ENCODE assay signal across 1 cellular context in genomic region chr5:52994266-52994665, GRCh38.
TF ChIP-seq lines count a peak whose summit lies in the region.

No MANE protein-coding gene starts in this region.

TF ChIP-seq in SK-N-SH, 30 proteins besides CTCF, POLR2A, EP300 and RAD21 (continued from another document):
- TF ChIP-seq, protein P1, sequence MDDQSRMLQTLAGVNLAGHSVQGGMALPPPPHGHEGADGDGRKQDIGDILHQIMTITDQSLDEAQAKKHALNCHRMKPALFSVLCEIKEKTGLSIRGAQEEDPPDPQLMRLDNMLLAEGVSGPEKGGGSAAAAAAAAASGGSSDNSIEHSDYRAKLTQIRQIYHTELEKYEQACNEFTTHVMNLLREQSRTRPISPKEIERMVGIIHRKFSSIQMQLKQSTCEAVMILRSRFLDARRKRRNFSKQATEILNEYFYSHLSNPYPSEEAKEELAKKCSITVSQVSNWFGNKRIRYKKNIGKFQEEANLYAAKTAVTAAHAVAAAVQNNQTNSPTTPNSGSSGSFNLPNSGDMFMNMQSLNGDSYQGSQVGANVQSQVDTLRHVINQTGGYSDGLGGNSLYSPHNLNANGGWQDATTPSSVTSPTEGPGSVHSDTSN (IDR thresholded peaks at IDR 0.05) = no peak
- TF ChIP-seq SMC3 (IDR thresholded peaks at IDR 0.05; ENCODE audit: low read depth, low read length) (no peak), USF2 (IDR thresholded peaks at IDR 0.05; ENCODE audit: borderline replicate concordance, low read depth, low read length) (no peak), TCF12 (IDR thresholded peaks at IDR 0.05) (peak; percentile 49; the same call in 1 of the 2 replicates), ZBTB33 (IDR thresholded peaks at IDR 0.05; ENCODE audit: borderline replicate concordance, low read depth) (no peak), ELF1 (IDR thresholded peaks at IDR 0.05) (no peak)
